13 cellular contexts compared by ENCODE assay signal in the genomic region with DNA sequence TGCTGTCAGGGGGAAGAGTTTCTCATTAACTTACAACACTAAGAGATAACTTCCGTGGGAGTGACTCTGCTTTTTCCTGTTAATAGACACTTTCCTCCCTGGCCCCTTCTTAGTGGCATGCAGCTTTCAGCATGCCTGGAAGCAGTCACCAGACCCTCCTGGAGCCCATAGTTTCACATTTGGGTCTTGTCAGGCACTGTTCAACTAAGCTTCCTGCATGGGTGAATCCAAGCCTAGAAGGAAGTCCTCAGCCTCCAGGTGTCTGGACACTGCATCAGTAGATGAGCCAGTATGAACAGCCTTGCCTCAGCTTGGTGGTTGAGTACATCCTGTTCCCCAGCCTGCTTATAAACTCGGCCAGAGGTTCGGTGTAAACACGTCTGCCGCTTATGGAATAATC.
DNase-seq lines count a peak whose midpoint lies in the region; ATAC-seq and TF ChIP-seq lines count a peak whose summit lies in the region.
"Had no signal": no experiment of that assay in that cellular context is flagged by ENCODE, and none has a peak within 500 bp of the region (broad histone marks: within the 10 kb centered on the region; RNA-seq: fewer than 3 reads in every experiment).

No MANE protein-coding gene starts in this region.

- TF ChIP-seq POLR2A in gastrocnemius medialis (IDR thresholded peaks at IDR 0.05), result peak; percentile 16 to 19

- H3K4me1 Mint-ChIP-seq in activated CD4-positive, alpha-beta T cell treated with anti-CD3 and anti-CD28 coated beads for 36 hours, result peaks cover 83% of the 10 kb centered on the region
- H3K4me1 Mint-ChIP-seq in T-helper 1 cell treated with Interleukin-12 subunit alpha and Interleukin-12 subunit beta and Interleukin-4 antibody, amounts not matched to agents 30 μg/mL and 1 μg/mL, for 36 hours (ENCODE audit: low read depth), result peaks cover 57% of the 10 kb centered on the region
- peaks cover 19% of the 10 kb centered on the region for H3K4me1 Mint-ChIP-seq in endodermal cell

- H3K9ac ChIP-seq in endodermal cell (ENCODE audit: extremely low read depth, low read length, poor library complexity, severe bottlenecking), result no peak overlapping the region

- no peak overlapping the region for H3K4me3 Mint-ChIP-seq in activated CD4-positive, alpha-beta T cell treated with anti-CD3 and anti-CD28 coated beads for 36 hours
- H3K4me3 Mint-ChIP-seq in T-helper 1 cell treated with Interleukin-12 subunit alpha and Interleukin-12 subunit beta and Interleukin-4 antibody, amounts not matched to agents 30 μg/mL and 1 μg/mL, for 36 hours, result peak overlapping the region; percentile 29
- H3K4me3 Mint-ChIP-seq in endodermal cell, result no peak overlapping the region

- peak; percentile 14 for DNase-seq in activated CD4-positive, alpha-beta T cell treated with anti-CD3 and anti-CD28 coated beads for 36 hours
- DNase-seq in activated CD4-positive, alpha-beta T cell treated with anti-CD3 and anti-CD28 coated beads, Interleukin-2, amount 50 U/mL, for 48 hours, result no peak
- DNase-seq in endodermal cell (no peak), gastrocnemius medialis (peak; percentile 80 to 83), aorta (no peak), NCI-H226 (no peak)
- DNase-seq: mesendoderm, NCI-H1092, substantia nigra had no signal

- no peaks in the 10 kb centered on the region for H3K9me3 Mint-ChIP-seq in activated CD4-positive, alpha-beta T cell treated with anti-CD3 and anti-CD28 coated beads for 36 hours (ENCODE audit: low read depth)
- no peaks in the 10 kb centered on the region for H3K9me3 Mint-ChIP-seq in T-helper 1 cell treated with Interleukin-12 subunit alpha and Interleukin-12 subunit beta and Interleukin-4 antibody, amounts not matched to agents 30 μg/mL and 1 μg/mL, for 36 hours
- no peaks in the 10 kb centered on the region for H3K9me3 Mint-ChIP-seq in endodermal cell

- H3K4me3 ChIP-seq in endodermal cell (ENCODE audit: low read length) (no peak overlapping the region), gastrocnemius medialis (no peak overlapping the region), aorta (ENCODE audit: low read length in 2 of 2) (no peak overlapping the region)
- H3K4me3 ChIP-seq: A549, HAP-1 had no signal

- H3K27me3 Mint-ChIP-seq in activated CD4-positive, alpha-beta T cell treated with anti-CD3 and anti-CD28 coated beads for 36 hours, result no peaks in the 10 kb centered on the region
- H3K27me3 Mint-ChIP-seq in T-helper 1 cell treated with Interleukin-12 subunit alpha and Interleukin-12 subunit beta and Interleukin-4 antibody, amounts not matched to agents 30 μg/mL and 1 μg/mL, for 36 hours (ENCODE audit: low read depth), result no peaks in the 10 kb centered on the region
- no peaks in the 10 kb centered on the region for H3K27me3 Mint-ChIP-seq in endodermal cell (ENCODE audit: insufficient read depth)

- TF ChIP-seq CTCF in endodermal cell (conservative IDR thresholded peaks at IDR 0.05) (no peak), gastrocnemius medialis (IDR thresholded peaks at IDR 0.05 in 4 of 5, conservative IDR thresholded peaks at IDR 0.05 in 1 of 5) (no peak)

- peak; percentile 80 for ATAC-seq in activated CD4-positive, alpha-beta T cell treated with anti-CD3 and anti-CD28 coated beads for 36 hours
- ATAC-seq in gastrocnemius medialis, result peak; percentile 93 to 94
- no peak for ATAC-seq in aorta (ENCODE audit: low FRiP score)
- no peak for ATAC-seq in HG03432 (IDR thresholded peaks at IDR 0.05; ENCODE audit: unreplicated experiment)
- ATAC-seq: A549 had no signal

- H3K27me3 ChIP-seq in endodermal cell (ENCODE audit: control insufficient read depth, insufficient read depth, low read length, poor library complexity, severe bottlenecking), result no peaks in the 10 kb centered on the region
- no peaks in the 10 kb centered on the region for H3K27me3 ChIP-seq in gastrocnemius medialis
- no peaks in the 10 kb centered on the region for H3K27me3 ChIP-seq in aorta (ENCODE audit: control insufficient read depth in 1 of 2, insufficient read depth in 2 of 2, low read length in 1 of 2)

- H3K36me3 Mint-ChIP-seq in activated CD4-positive, alpha-beta T cell treated with anti-CD3 and anti-CD28 coated beads for 36 hours (ENCODE audit: low read depth), result peaks cover 57% of the 10 kb centered on the region
- H3K36me3 Mint-ChIP-seq in T-helper 1 cell treated with Interleukin-12 subunit alpha and Interleukin-12 subunit beta and Interleukin-4 antibody, amounts not matched to agents 30 μg/mL and 1 μg/mL, for 36 hours (ENCODE audit: low read depth), result peaks cover 48% of the 10 kb centered on the region
- peaks cover 51% of the 10 kb centered on the region for H3K36me3 Mint-ChIP-seq in endodermal cell (ENCODE audit: low read depth)

- CTCF ChIA-PET in activated CD4-positive, alpha-beta T cell treated with anti-CD3 and anti-CD28 coated beads for 36 hours (lab: Charles Lee), result interaction anchor here (0.7 to 1.0 kb wide), 5 partner anchors 9 to 67 kb away, joined by 3 to 5 read pairs (median 3); no protein-coding TSS in a partner anchor

- peak overlapping the region; percentile 60 for H3K27ac Mint-ChIP-seq in activated CD4-positive, alpha-beta T cell treated with anti-CD3 and anti-CD28 coated beads for 36 hours
- peak overlapping the region; percentile 82 for H3K27ac Mint-ChIP-seq in T-helper 1 cell treated with Interleukin-12 subunit alpha and Interleukin-12 subunit beta and Interleukin-4 antibody, amounts not matched to agents 30 μg/mL and 1 μg/mL, for 36 hours
- peak overlapping the region; percentile 75 for H3K27ac Mint-ChIP-seq in endodermal cell

- intact Hi-C loops in activated CD4-positive, alpha-beta T cell treated with anti-CD3 and anti-CD28 coated beads for 36 hours (cut with DNase I, micrococcal nuclease), result no loop called here
- intact Hi-C loops in gastrocnemius medialis (cut with DNase I; ENCODE audit: low total_unique reads) (loop anchor here (5.0 kb wide), 1 partner anchor 66 kb away; a partner anchor contains a TSS), aorta (cut with DNase I) (loop anchor here in 1 of 2 donors (5.0 kb wide), 1 partner anchor 66 kb away; a partner anchor contains a TSS)

- H3K4me1 ChIP-seq in endodermal cell (ENCODE audit: control insufficient read depth, insufficient read depth, low read length), result peaks cover 4% of the 10 kb centered on the region
- peaks cover 89 to 95% of the 10 kb centered on the region in 2 donors for H3K4me1 ChIP-seq in gastrocnemius medialis
- peaks cover 2 to 3% of the 10 kb centered on the region in 2 donors for H3K4me1 ChIP-seq in aorta (ENCODE audit: control insufficient read depth in 1 of 2, insufficient read depth in 2 of 2, low read length in 2 of 2)

- H3K27ac ChIP-seq in endodermal cell (ENCODE audit: low read depth, low read length) (no peak overlapping the region), gastrocnemius medialis (peak overlapping the region; percentile 84 to 86 (median 85)), aorta (ENCODE audit: low read depth in 1 of 2, low read length in 2 of 2) (no peak overlapping the region)
- H3K27ac ChIP-seq: A549 had no signal

- no peaks in the 10 kb centered on the region for H3K9me3 ChIP-seq in endodermal cell (ENCODE audit: control insufficient read depth, low read length)
- no peaks in the 10 kb centered on the region for H3K9me3 ChIP-seq in gastrocnemius medialis
- H3K9me3 ChIP-seq in aorta (ENCODE audit: control insufficient read depth, low read length), result no peaks in the 10 kb centered on the region
- H3K9me3 ChIP-seq: A549, HAP-1 had no signal

- H3K36me3 ChIP-seq in endodermal cell (ENCODE audit: control insufficient read depth, insufficient read depth, low read length) (peaks cover 92% of the 10 kb centered on the region), gastrocnemius medialis (peaks cover 0 to 5% of the 10 kb centered on the region in 2 donors), aorta (ENCODE audit: control insufficient read depth in 1 of 2, insufficient read depth in 2 of 2, low read length in 1 of 2) (peaks cover 0 to 8% of the 10 kb centered on the region in 2 donors)

- in situ Hi-C loops in gastrocnemius medialis (cut with MboI; ENCODE audit: low sequenced_read_pairs in 4 of 4), result no loop called here

- POLR2A ChIA-PET in activated CD4-positive, alpha-beta T cell treated with anti-CD3 and anti-CD28 coated beads for 36 hours (lab: Charles Lee), result no interaction called here

- WGBS in endodermal cell (ENCODE audit: insufficient coverage in 1 of 2, insufficient read length in 1 of 2), 2 experiments, result 86 to 95% methylated on average over 5 of the region's 5 CpGs
- WGBS in aorta, 2 donors, result 81 to 86% methylated on average over 5 of the region's 5 CpGs

Comparison
In these comparisons a context has a peak if more than half of its experiments do, and no peak if none do; other contexts are left out.
1. DNase-seq: peak in activated CD4-positive, alpha-beta T cell treated with anti-CD3 and anti-CD28 coated beads for 36 hours (single experiment) and gastrocnemius medialis (2 of 2); none in activated CD4-positive, alpha-beta T cell treated with anti-CD3 and anti-CD28 coated beads, Interleukin-2, amount 50 U/mL, for 48 hours (0 of 2), endodermal cell (single experiment), aorta (0 of 2) and NCI-H226 (single experiment).
2. ATAC-seq: peak in activated CD4-positive, alpha-beta T cell treated with anti-CD3 and anti-CD28 coated beads for 36 hours (single experiment) and gastrocnemius medialis (2 of 2); none in aorta (single experiment) and HG03432 (single experiment).
3. H3K27ac ChIP-seq: peak in gastrocnemius medialis (4 of 4); none in endodermal cell (single experiment) and aorta (0 of 2).
4. Peak in every context shown above with its lines, with median percentiles within 50 percentile points of each other: H3K27ac Mint-ChIP-seq.